ENCODE assay signal across 14 cellular contexts in genomic region chr7:134671670-134672069, GRCh38.
"Had no signal": no experiment of that assay in that cellular context is flagged by ENCODE, and none has a peak within 500 bp of the region (broad histone marks: within the 10 kb centered on the region; RNA-seq: fewer than 3 reads in every experiment).

No MANE protein-coding gene starts in this region.

- H3K36me3 ChIP-seq: pancreas had no signal

- H3K27me3 ChIP-seq: dorsolateral prefrontal cortex, pancreas had no signal

- H3K4me3 ChIP-seq: dorsolateral prefrontal cortex, lung, pancreas had no signal

- ATAC-seq: esophagus mucosa, pancreas had no signal

- H3K4me3 Mint-ChIP-seq: activated CD4-positive, alpha-beta T cell treated with anti-CD3 and anti-CD28 coated beads, Interleukin-2, amount 10 ng/mL, durations not matched to agents 7 days and 5 days; activated T-helper 1 cell treated with anti-CD3 and anti-CD28 coated beads, Interleukin-12 subunit alpha, Interleukin-12 subunit beta, Interleukin-2, Interleukin-4 antibody, amounts not matched to agents 30 ng/mL and 10 ng/mL and 1 ng/mL, durations not matched to agents 14 hours and 24 hours and 36 hours; T-helper 2 cell treated with Interferon-gamma antibody and Interleukin-4, amounts not matched to agents 5 μg/mL and 100 μg/mL, for 36 hours had no signal

- H3K9me3 ChIP-seq: pancreas had no signal

- H3K27ac ChIP-seq: dorsolateral prefrontal cortex, pancreas had no signal

- H3K27me3 Mint-ChIP-seq: activated CD4-positive, alpha-beta T cell treated with anti-CD3 and anti-CD28 coated beads, Interleukin-2, amount 10 ng/mL, durations not matched to agents 7 days and 5 days had no signal

- DNase-seq: activated CD4-positive, alpha-beta T cell treated with anti-CD3 and anti-CD28 coated beads, Interleukin-2, amount 10 ng/mL, durations not matched to agents 7 days and 5 days; activated CD4-positive, CD25-positive, alpha-beta regulatory T cell; activated CD8-positive, alpha-beta memory T cell treated with anti-CD3 and anti-CD28 coated beads, Interleukin-2, amount 50 U/mL, for 48 hours; activated naive CD4-positive, alpha-beta T cell; dorsolateral prefrontal cortex; islet precursor cell; midbrain; pancreas; stimulated activated CD4-positive, alpha-beta T cell treated with anti-CD3 and anti-CD28 coated beads, Interleukin-12 subunit alpha, Interleukin-12 subunit beta, amount 100 ng/mL, for 4 hours; stimulated activated CD4-positive, alpha-beta T cell treated with anti-CD3 and anti-CD28 coated beads, Interleukin-2, amount 100 ng/mL, for 24 hours had no signal
